Comparison of ENCODE assay signal across 12 cellular contexts in genomic region chr18:7626922-7627440, GRCh38. TPM values are rescaled to one million over a fixed set of nuclear protein-coding genes. Genes with fewer than 3 reads are reported as not detected.
DNase-seq lines count a peak whose midpoint lies in the region; ATAC-seq and TF ChIP-seq lines count a peak whose summit lies in the region.
"Had no signal": no experiment of that assay in that cellular context is flagged by ENCODE, and none has a peak within 500 bp of the region (broad histone marks: within the 10 kb centered on the region; RNA-seq: fewer than 3 reads in every experiment).

No MANE protein-coding gene starts in this region.

- WGBS in mammary epithelial cell (ENCODE audit: low coverage, missing lambda C conversion rate) = 52% methylated on average over 5 of the region's 5 CpGs

- H3K79me2 ChIP-seq in mammary epithelial cell (ENCODE audit: insufficient read depth, low read length) = peaks cover 54% of the 10 kb centered on the region

- no peak for TF ChIP-seq POLR2A in breast epithelium (IDR thresholded peaks at IDR 0.05)

- H3K36me3 Mint-ChIP-seq in MCF 10A (ENCODE audit: insufficient read depth, unreplicated experiment) = no peaks in the 10 kb centered on the region
- no peaks in the 10 kb centered on the region for H3K36me3 Mint-ChIP-seq in activated T-cell treated with anti-CD3 and anti-CD28 coated beads, Interleukin-2, amount 50 U/mL, for 24 hours (ENCODE audit: low read depth)

- H3K4me3 ChIP-seq in breast epithelium = no peak overlapping the region
- H3K4me3 ChIP-seq in mammary epithelial cell (replicated peaks in 1 of 3; ENCODE audit: insufficient read depth in 1 of 3, low read depth in 2 of 3, low read length in 3 of 3) = no peak overlapping the region

- BruUV-seq in MCF 10A (replicated peaks; lab: Mats Ljungman, UMichigan) (no TSS peak), mammary epithelial cell (replicated peaks; lab: Mats Ljungman, UMichigan) (no TSS peak)

- dilution Hi-C loops in mammary epithelial cell (cut with HindIII; ENCODE audit: low sequenced_read_pairs) = no loop called here

- no peak overlapping the region for H3K4me3 Mint-ChIP-seq in MCF 10A (ENCODE audit: unreplicated experiment)
- H3K4me3 Mint-ChIP-seq in activated T-cell treated with anti-CD3 and anti-CD28 coated beads, Interleukin-2, amount 50 U/mL, for 24 hours = no peak overlapping the region
- H3K4me3 Mint-ChIP-seq: activated T-helper 17 cell treated with anti-CD3 and anti-CD28 coated beads, Interleukin-2, amount 50 U/mL, for 72 hours; neural crest cell had no signal

- peak; percentile 85 for DNase-seq in MCF 10A (ENCODE audit: unreplicated experiment)
- DNase-seq in breast epithelium (ENCODE audit: low spot score in 2 of 2) = no peak
- peak; percentile 65 for DNase-seq in mammary epithelial cell
- peak; percentile 81 for DNase-seq in iris pigment epithelial cell (ENCODE audit: low read depth)
- no peak for DNase-seq in activated T-cell treated with anti-CD3 and anti-CD28 coated beads, Interleukin-2, amount 50 U/mL, for 24 hours
- no peak for DNase-seq in NCI-H2171 (lab: John Stamatoyannopoulos, UW)
- no peak for DNase-seq in GM13977 (ENCODE audit: low spot score)
- DNase-seq: foreskin melanocyte had no signal

- H3K4me1 Mint-ChIP-seq in MCF 10A (ENCODE audit: insufficient read depth, unreplicated experiment) = peaks cover 41% of the 10 kb centered on the region
- no peaks in the 10 kb centered on the region for H3K4me1 Mint-ChIP-seq in activated T-cell treated with anti-CD3 and anti-CD28 coated beads, Interleukin-2, amount 50 U/mL, for 24 hours (ENCODE audit: low read depth)
- H3K4me1 Mint-ChIP-seq: activated T-helper 17 cell treated with anti-CD3 and anti-CD28 coated beads, Interleukin-2, amount 50 U/mL, for 72 hours; neural crest cell had no signal

- H4K20me1 ChIP-seq in mammary epithelial cell (ENCODE audit: insufficient read depth, low read length) = no peaks in the 10 kb centered on the region

- H3K9me3 Mint-ChIP-seq in MCF 10A (ENCODE audit: unreplicated experiment) = no peaks in the 10 kb centered on the region
- H3K9me3 Mint-ChIP-seq in activated T-cell treated with anti-CD3 and anti-CD28 coated beads, Interleukin-2, amount 50 U/mL, for 24 hours = no peaks in the 10 kb centered on the region
- H3K9me3 Mint-ChIP-seq: activated T-helper 17 cell treated with anti-CD3 and anti-CD28 coated beads, Interleukin-2, amount 50 U/mL, for 72 hours had no signal

- ATAC-seq in GM21360 (IDR thresholded peaks at IDR 0.05; ENCODE audit: unreplicated experiment) = no peak
- ATAC-seq: activated T-helper 17 cell treated with anti-CD3 and anti-CD28 coated beads, Interleukin-2, amount 50 U/mL, for 72 hours had no signal

- H3K9ac ChIP-seq in mammary epithelial cell (ENCODE audit: insufficient read depth, low read length) = no peak overlapping the region

- H3K36me3 ChIP-seq in breast epithelium (no peaks in the 10 kb centered on the region), mammary epithelial cell (ENCODE audit: insufficient read depth, low read length) (no peaks in the 10 kb centered on the region)

- peak overlapping the region; percentile 41 for H3K27ac Mint-ChIP-seq in MCF 10A (ENCODE audit: low read depth, unreplicated experiment)
- no peak overlapping the region for H3K27ac Mint-ChIP-seq in activated T-cell treated with anti-CD3 and anti-CD28 coated beads, Interleukin-2, amount 50 U/mL, for 24 hours
- H3K27ac Mint-ChIP-seq: activated T-helper 17 cell treated with anti-CD3 and anti-CD28 coated beads, Interleukin-2, amount 50 U/mL, for 72 hours had no signal

- H3K27me3 Mint-ChIP-seq in MCF 10A (ENCODE audit: insufficient read depth, unreplicated experiment) = no peaks in the 10 kb centered on the region
- H3K27me3 Mint-ChIP-seq in activated T-cell treated with anti-CD3 and anti-CD28 coated beads, Interleukin-2, amount 50 U/mL, for 24 hours = no peaks in the 10 kb centered on the region
- H3K27me3 Mint-ChIP-seq: activated T-helper 17 cell treated with anti-CD3 and anti-CD28 coated beads, Interleukin-2, amount 50 U/mL, for 72 hours had no signal

- H2AFZ ChIP-seq in mammary epithelial cell (ENCODE audit: low read depth, low read length) = no peak overlapping the region

- CTCF ChIA-PET in MCF 10A (lab: Yijun Ruan, JAX) = interaction anchor here (0.6 kb wide), 1 partner anchor 48 kb away, joined by 3 read pairs; no protein-coding TSS in a partner anchor
- CTCF ChIA-PET in mammary epithelial cell (lab: Charles Lee; ENCODE audit: low non-redundant PET) = no interaction called here

- TF ChIP-seq CTCF in MCF 10A (IDR thresholded peaks at IDR 0.05; ENCODE audit: unreplicated experiment) = no peak
- no peak for TF ChIP-seq CTCF in breast epithelium (IDR thresholded peaks at IDR 0.05)
- TF ChIP-seq CTCF in mammary epithelial cell (conservative IDR thresholded peaks at IDR 0.05 in 1 of 2, IDR thresholded peaks at IDR 0.05 in 1 of 2; ENCODE audit: extremely low read depth in 1 of 2, insufficient read depth in 1 of 2, low read depth in 1 of 2, low read length in 2 of 2) = peak in 1 of 2 donors; percentile 26
- no peak for TF ChIP-seq CTCF in GM13977 (IDR thresholded peaks at IDR 0.05; ENCODE audit: extremely low read depth, insufficient read depth, missing control alignments)

- H3K27me3 ChIP-seq in breast epithelium = no peaks in the 10 kb centered on the region
- no peaks in the 10 kb centered on the region for H3K27me3 ChIP-seq in mammary epithelial cell (ENCODE audit: insufficient read depth, low read length)

- H3K9me3 ChIP-seq in breast epithelium (no peaks in the 10 kb centered on the region), mammary epithelial cell (replicated peaks; ENCODE audit: insufficient read depth, low read length) (no peaks in the 10 kb centered on the region)

- POLR2A ChIA-PET in MCF 10A (lab: Yijun Ruan, JAX) = interaction anchor here (1.2 kb wide), 1 partner anchor 47 kb away, joined by 3 read pairs; no protein-coding TSS in a partner anchor

- H3K4me1 ChIP-seq in breast epithelium (no peaks in the 10 kb centered on the region), mammary epithelial cell (ENCODE audit: insufficient read depth, low read length) (peaks cover 23% of the 10 kb centered on the region)

- no peak overlapping the region for H3K27ac ChIP-seq in breast epithelium
- no peak overlapping the region for H3K27ac ChIP-seq in mammary epithelial cell (ENCODE audit: insufficient read depth, low read depth, low read length)

- H3K4me2 ChIP-seq in mammary epithelial cell (ENCODE audit: insufficient read depth, low read depth, low read length) = peak overlapping the region; percentile 11

- intact Hi-C loops in MCF 10A (cut with micrococcal nuclease) (loop anchor here (2.0 kb wide), 1 partner anchor 354 kb away; no protein-coding TSS in a partner anchor), breast epithelium (cut with DNase I; ENCODE audit: low total_unique reads) (no loop called here), mammary epithelial cell (cut with micrococcal nuclease) (no loop called here)

- in situ Hi-C loops in mammary epithelial cell (cut with MboI; ENCODE audit: low sequenced_read_pairs in 2 of 2) (no loop called here), GM13977 (cut with MboI; ENCODE audit: low pct_unique_long_range_greater_than_20kb, low sequenced_read_pairs, unreplicated experiment) (no loop called here)

RNA-seq across cellular contexts. Expression of gene PTPRM, which starts 59.9 kb away (rescaled TPM):
- total RNA-seq in MCF 10A (2022) (82.8 and 107 TPM in 2 replicates), breast epithelium (100 to 1,000 TPM in 2 of 3 donors, 10 to 100 TPM in 1; 41.7 to 181 (median 140) TPM), mammary epithelial cell (10 to 100 TPM; 34.1 to 65.8 TPM)
- 43.3 TPM for polyA plus RNA-seq in mammary epithelial cell
- polyA minus RNA-seq in mammary epithelial cell = 23.8 TPM
- total RNA-seq: A673 had no signal

Comparison
In these comparisons a context has a peak if more than half of its experiments do, and no peak if none do; other contexts are left out.
1. DNase-seq: peak in MCF 10A (single experiment), mammary epithelial cell (single experiment) and iris pigment epithelial cell (single experiment); none in breast epithelium (0 of 2), activated T-cell treated with anti-CD3 and anti-CD28 coated beads, Interleukin-2, amount 50 U/mL, for 24 hours (single experiment), NCI-H2171 (single experiment) and GM13977 (single experiment).